ENCODE assay signal across 10 cellular contexts in genomic region chr5:159469496-159470370, GRCh38.
A peak's percentile ranks its signal among the peaks of the same experiment; 100 is the strongest.
DNase-seq lines count a peak whose midpoint lies in the region; ATAC-seq and TF ChIP-seq lines count a peak whose summit lies in the region.
"Had no signal": no experiment of that assay in that cellular context is flagged by ENCODE, and none has a peak within 500 bp of the region (broad histone marks: within the 10 kb centered on the region; RNA-seq: fewer than 3 reads in every experiment).

No MANE protein-coding gene starts in this region.

- H3K9me3 Mint-ChIP-seq in naive thymus-derived CD8-positive, alpha-beta T cell, result peaks cover 0 to 17% (median 9%) of the 10 kb centered on the region in 9 donors

- POLR2A ChIA-PET in naive thymus-derived CD8-positive, alpha-beta T cell (lab: Charles Lee), result no interaction called here

- H3K4me3 ChIP-seq in dorsolateral prefrontal cortex, result no peak overlapping the region

- peaks cover 0 to 24% (median 13%) of the 10 kb centered on the region in 5 donors for H3K27me3 Mint-ChIP-seq in naive thymus-derived CD8-positive, alpha-beta T cell

- peaks cover 0 to 6% (median 0%) of the 10 kb centered on the region in 45 donors for H3K27me3 ChIP-seq in dorsolateral prefrontal cortex

- H3K36me3 Mint-ChIP-seq in naive thymus-derived CD8-positive, alpha-beta T cell, result peaks cover 0 to 17% (median 6%) of the 10 kb centered on the region in 3 donors

- TF ChIP-seq CTCF in dorsolateral prefrontal cortex (IDR thresholded peaks at IDR 0.05 in 54 of 56, conservative IDR thresholded peaks at IDR 0.05 in 2 of 56; ENCODE audit: low read depth in 1 of 56, partially characterized antibody in 56 of 56), result no peak

- no peak overlapping the region for H3K27ac ChIP-seq in dorsolateral prefrontal cortex

- H3K27ac Mint-ChIP-seq in naive thymus-derived CD8-positive, alpha-beta T cell, result no peak overlapping the region

- peak; percentile 75 for ATAC-seq in GM21529 (IDR thresholded peaks at IDR 0.05; ENCODE audit: unreplicated experiment)
- ATAC-seq in naive thymus-derived CD8-positive, alpha-beta T cell, result peak; percentile 74 to 94

- H3K4me1 Mint-ChIP-seq in naive thymus-derived CD8-positive, alpha-beta T cell, result peaks cover 9 to 24% (median 20%) of the 10 kb centered on the region in 4 donors

- H3K4me3 Mint-ChIP-seq in naive thymus-derived CD8-positive, alpha-beta T cell, result peak overlapping the region in 9 of 10 donors; percentile 23 to 78 (median 30)

- DNase-seq in DMS53 (lab: John Stamatoyannopoulos, UW) (peak; percentile 78), DMS53 treated with DMSO at 0.1 percent for 48 hours (lab: John Stamatoyannopoulos, UW; ENCODE audit: unreplicated experiment) (no peak), NCI-H82 treated with DMSO at 0.1 percent for 48 hours (lab: John Stamatoyannopoulos, UW; ENCODE audit: unreplicated experiment) (peak; percentile 72), AG08395 (ENCODE audit: low spot score) (no peak), GF-D8 (lab: John Stamatoyannopoulos, UW) (no peak), dorsolateral prefrontal cortex (no peak)
- DNase-seq in naive thymus-derived CD8-positive, alpha-beta T cell, result peak in 5 of 10 donors; percentile 8 to 45 (median 20)
- DNase-seq: mesendoderm; stimulated activated CD4-positive, alpha-beta T cell treated with anti-CD3 and anti-CD28 coated beads, Interleukin-4, amount 100 ng/mL, for 24 hours had no signal

- intact Hi-C loops in dorsolateral prefrontal cortex (cut with DNase I), result no loop called here

Comparison
In these comparisons a context has a peak if more than half of its experiments do, and no peak if none do; other contexts are left out.
1. DNase-seq: peak in DMS53 (single experiment) and NCI-H82 treated with DMSO at 0.1 percent for 48 hours (single experiment); none in DMS53 treated with DMSO at 0.1 percent for 48 hours (single experiment), AG08395 (single experiment), GF-D8 (single experiment) and dorsolateral prefrontal cortex (0 of 10).